Comparison of ENCODE assay signal across 29 cellular contexts in the genomic region with DNA sequence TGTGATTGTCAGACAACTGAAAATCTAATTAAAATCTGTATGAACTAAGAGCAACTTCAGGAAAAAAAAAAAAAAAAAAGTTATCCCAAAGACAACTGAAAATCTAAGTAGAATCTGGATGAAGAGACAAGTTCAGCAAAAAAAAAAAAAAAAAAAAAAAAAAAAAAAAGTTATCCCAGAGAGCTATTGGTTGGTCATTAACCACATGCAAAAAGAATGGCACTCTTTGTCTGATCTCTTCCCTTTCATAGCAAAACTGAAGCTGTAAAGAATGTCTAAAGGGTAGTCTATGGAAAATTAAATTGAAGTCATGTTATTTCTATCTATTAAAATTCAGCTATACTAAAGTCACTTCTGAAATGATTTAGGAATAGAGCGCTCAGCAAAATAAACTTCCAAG. TPM values are rescaled to one million over a fixed set of nuclear protein-coding genes. Genes with fewer than 3 reads are reported as not detected.
A peak's percentile ranks its signal among the peaks of the same experiment; 100 is the strongest.
DNase-seq lines count a peak whose midpoint lies in the region; ATAC-seq and TF ChIP-seq lines count a peak whose summit lies in the region.
"Had no signal": no experiment of that assay in that cellular context is flagged by ENCODE, and none has a peak within 500 bp of the region (broad histone marks: within the 10 kb centered on the region; RNA-seq: fewer than 3 reads in every experiment).

No MANE protein-coding gene starts in this region.

- no peak overlapping the region for H3K4me3 ChIP-seq in MM.1S (ENCODE audit: low read length)
- H3K4me3 ChIP-seq: cardiac muscle cell, hepatocyte, mucosa of descending colon, psoas muscle, sigmoid colon, uterus had no signal

- H3K4me2 ChIP-seq in MM.1S (ENCODE audit: low read depth, low read length): peak overlapping the region; percentile 70
- H3K4me2 ChIP-seq: hepatocyte had no signal

- no peak overlapping the region; the same call in 1 of the 2 replicates for H3K9ac ChIP-seq in MM.1S (ENCODE audit: low read length)

- peak; percentile 40 for ATAC-seq in activated naive CD8-positive, alpha-beta T cell treated with anti-CD3 and anti-CD28 coated beads, Interleukin-2, amount 50 U/mL, for 24 hours
- no peak for ATAC-seq in naive B cell (ENCODE audit: low read depth in 2 of 2)
- no peak for ATAC-seq in HG03442 (IDR thresholded peaks at IDR 0.05; ENCODE audit: unreplicated experiment)
- no peak for ATAC-seq in GM19023 (IDR thresholded peaks at IDR 0.05; ENCODE audit: unreplicated experiment)
- ATAC-seq: activated CD4-positive, CD25-positive, alpha-beta regulatory T cell treated with anti-CD3 and anti-CD28 coated beads, Interleukin-2, amount 50 U/mL, for 24 hours; activated CD8-positive, alpha-beta memory T cell treated with anti-CD3 and anti-CD28 coated beads, Interleukin-2, amount 10 ng/mL, durations not matched to agents 7 days and 5 days; activated T-cell treated with anti-CD3 and anti-CD28 coated beads, Interleukin-2, amount 50 U/mL, for 4 hours; CD8-positive, alpha-beta T cell; natural killer cell treated with Interleukin-12 subunit alpha and Interleukin-12 subunit beta and Interleukin-15 and Interleukin-18, amount 100 ng/mL, for 72 hours; psoas muscle; T-cell had no signal

- H3K4me1 ChIP-seq in MM.1S (ENCODE audit: low read length): peaks cover 22% of the 10 kb centered on the region
- H3K4me1 ChIP-seq: sigmoid colon, uterus had no signal

- TF ChIP-seq CTCF in MM.1S (IDR thresholded peaks at IDR 0.05; ENCODE audit: low read length) (no peak), GM20000 (IDR thresholded peaks at IDR 0.05; ENCODE audit: extremely low read depth, missing control alignments) (no peak)

- H3K4me1 Mint-ChIP-seq in activated naive CD8-positive, alpha-beta T cell treated with anti-CD3 and anti-CD28 coated beads, Interleukin-2, amount 50 U/mL, for 24 hours: peaks cover 46% of the 10 kb centered on the region
- peaks cover 54 to 86% (median 62%) of the 10 kb centered on the region in 3 donors for H3K4me1 Mint-ChIP-seq in naive B cell

- H3K27me3 ChIP-seq in MM.1S (replicated peaks; ENCODE audit: insufficient read depth, low read length): no peaks in the 10 kb centered on the region
- H3K27me3 ChIP-seq: cardiac muscle cell, hepatocyte, sigmoid colon, uterus had no signal

- H3K9me3 ChIP-seq in MM.1S (replicated peaks; ENCODE audit: insufficient read depth, low read length): no peaks in the 10 kb centered on the region
- H3K9me3 ChIP-seq: mucosa of descending colon, psoas muscle, sigmoid colon, uterus had no signal

- H3K27ac ChIP-seq in MM.1S (ENCODE audit: low read length): peak overlapping the region; percentile 30; the same call in 1 of the 2 replicates
- H3K27ac ChIP-seq: cardiac muscle cell, hepatocyte, psoas muscle, sigmoid colon, uterus had no signal

- H3K27me3 Mint-ChIP-seq in activated naive CD8-positive, alpha-beta T cell treated with anti-CD3 and anti-CD28 coated beads, Interleukin-2, amount 50 U/mL, for 24 hours: no peaks in the 10 kb centered on the region
- no peaks in the 10 kb centered on the region for H3K27me3 Mint-ChIP-seq in naive B cell
- H3K27me3 Mint-ChIP-seq: activated CD8-positive, alpha-beta memory T cell treated with anti-CD3 and anti-CD28 coated beads, Interleukin-2, amount 10 ng/mL, durations not matched to agents 7 days and 5 days; natural killer cell treated with Interleukin-12 subunit alpha and Interleukin-12 subunit beta and Interleukin-15 and Interleukin-18, amount 100 ng/mL, for 72 hours; T-cell had no signal

- no peak overlapping the region for H2AFZ ChIP-seq in MM.1S (ENCODE audit: low read length)
- H2AFZ ChIP-seq: hepatocyte had no signal

- H3K79me2 ChIP-seq in MM.1S (ENCODE audit: low read length): peaks cover 73% of the 10 kb centered on the region

- no peak overlapping the region for H3K4me3 Mint-ChIP-seq in activated naive CD8-positive, alpha-beta T cell treated with anti-CD3 and anti-CD28 coated beads, Interleukin-2, amount 50 U/mL, for 24 hours
- H3K4me3 Mint-ChIP-seq in naive B cell: peak overlapping the region; percentile 53 to 86 (median 73)
- H3K4me3 Mint-ChIP-seq: activated CD8-positive, alpha-beta memory T cell treated with anti-CD3 and anti-CD28 coated beads, Interleukin-2, amount 10 ng/mL, durations not matched to agents 7 days and 5 days; activated T-cell treated with anti-CD3 and anti-CD28 coated beads, Interleukin-2, amount 50 U/mL, for 4 hours; CD8-positive, alpha-beta T cell; natural killer cell treated with Interleukin-12 subunit alpha and Interleukin-12 subunit beta and Interleukin-15 and Interleukin-18, amount 100 ng/mL, for 72 hours; T-cell had no signal

- H3K9me2 ChIP-seq in MM.1S (replicated peaks; ENCODE audit: insufficient read depth, low read length): no peaks in the 10 kb centered on the region

- DNase-seq in COLO829 (ENCODE audit: low spot score): peak; percentile 85
- no peak for DNase-seq in MM.1S
- no peak for DNase-seq in activated naive CD8-positive, alpha-beta T cell treated with anti-CD3 and anti-CD28 coated beads, Interleukin-2, amount 50 U/mL, for 24 hours
- DNase-seq in naive B cell: no peak
- no peak for DNase-seq in GM20000 (ENCODE audit: low spot score)
- no peak for DNase-seq in NCI-H69 (lab: John Stamatoyannopoulos, UW)
- DNase-seq: activated CD4-positive, alpha-beta T cell treated with anti-CD3 and anti-CD28 coated beads, Interleukin-2, amount 50 U/mL, for 4 hours; activated CD8-positive, alpha-beta memory T cell treated with anti-CD3 and anti-CD28 coated beads, Interleukin-2, amount 10 ng/mL, durations not matched to agents 7 days and 5 days; activated gamma-delta T cell; activated T-cell treated with anti-CD3 and anti-CD28 coated beads, Interleukin-2, amount 50 U/mL, for 4 hours; CD8-positive, alpha-beta T cell; cortex of kidney; effector memory CD4-positive, alpha-beta T cell; mucosa of descending colon; MV-4-11; NCI-H1436 treated with DMSO at 0.1 percent for 48 hours; NCI-H226; occipital lobe; psoas muscle; sigmoid colon; stimulated activated CD4-positive, alpha-beta T cell treated with anti-CD3 and anti-CD28 coated beads, Interleukin-4, amount 100 ng/mL, for 1 hour; T-cell; uterus had no signal

- peaks cover 14% of the 10 kb centered on the region for H3K36me3 Mint-ChIP-seq in activated naive CD8-positive, alpha-beta T cell treated with anti-CD3 and anti-CD28 coated beads, Interleukin-2, amount 50 U/mL, for 24 hours (ENCODE audit: low read depth)
- H3K36me3 Mint-ChIP-seq in naive B cell: peaks cover 0 to 7% of the 10 kb centered on the region in 2 donors
- H3K36me3 Mint-ChIP-seq: natural killer cell treated with Interleukin-12 subunit alpha and Interleukin-12 subunit beta and Interleukin-15 and Interleukin-18, amount 100 ng/mL, for 72 hours had no signal

- peaks cover 3% of the 10 kb centered on the region; the same call in 1 of the 2 replicates for H3F3A ChIP-seq in MM.1S (ENCODE audit: insufficient read depth, low read length)

- no peaks in the 10 kb centered on the region for H3K36me3 ChIP-seq in MM.1S (replicated peaks; ENCODE audit: insufficient read depth, low read length)
- H3K36me3 ChIP-seq: cardiac muscle cell, sigmoid colon, uterus had no signal

- no peaks in the 10 kb centered on the region for H4K20me1 ChIP-seq in MM.1S (ENCODE audit: insufficient read depth, low read length)

- H3K27ac Mint-ChIP-seq in activated naive CD8-positive, alpha-beta T cell treated with anti-CD3 and anti-CD28 coated beads, Interleukin-2, amount 50 U/mL, for 24 hours: peak overlapping the region; percentile 60
- H3K27ac Mint-ChIP-seq in naive B cell: peak overlapping the region; percentile 55 to 96 (median 85)
- H3K27ac Mint-ChIP-seq: activated CD8-positive, alpha-beta memory T cell treated with anti-CD3 and anti-CD28 coated beads, Interleukin-2, amount 10 ng/mL, durations not matched to agents 7 days and 5 days; CD8-positive, alpha-beta T cell; natural killer cell treated with Interleukin-12 subunit alpha and Interleukin-12 subunit beta and Interleukin-15 and Interleukin-18, amount 100 ng/mL, for 72 hours; T-cell had no signal

- no peaks in the 10 kb centered on the region for H3K9me3 Mint-ChIP-seq in activated naive CD8-positive, alpha-beta T cell treated with anti-CD3 and anti-CD28 coated beads, Interleukin-2, amount 50 U/mL, for 24 hours
- H3K9me3 Mint-ChIP-seq in naive B cell: peaks cover 0 to 7% (median 0%) of the 10 kb centered on the region in 7 donors
- H3K9me3 Mint-ChIP-seq: activated T-cell treated with anti-CD3 and anti-CD28 coated beads, Interleukin-2, amount 50 U/mL, for 4 hours; CD8-positive, alpha-beta T cell; natural killer cell treated with Interleukin-12 subunit alpha and Interleukin-12 subunit beta and Interleukin-15 and Interleukin-18, amount 100 ng/mL, for 72 hours; T-cell had no signal

RNA-seq across cellular contexts. Expression of a gene that starts 32.9 kb away (rescaled TPM):
- polyA plus RNA-seq in naive B cell (ENCODE audit: low read depth in 6 of 6): 100 to 1,000 TPM; 126 to 197 (median 155) TPM
